12 cellular contexts compared by ENCODE assay signal in genomic region chr2:232419245-232420072, GRCh38. TPM values are rescaled to one million over a fixed set of nuclear protein-coding genes. Genes with fewer than 3 reads are reported as not detected.
A peak's percentile ranks its signal among the peaks of the same experiment; 100 is the strongest.
DNase-seq lines count a peak whose midpoint lies in the region; ATAC-seq and TF ChIP-seq lines count a peak whose summit lies in the region.
"Had no signal": no experiment of that assay in that cellular context is flagged by ENCODE, and none has a peak within 500 bp of the region (broad histone marks: within the 10 kb centered on the region; RNA-seq: fewer than 3 reads in every experiment).

No MANE protein-coding gene starts in this region.

- no peaks in the 10 kb centered on the region for H3K9me3 ChIP-seq in NT2/D1 (ENCODE audit: insufficient read depth, low read length)

- H3K9me3 Mint-ChIP-seq in Calu3 (ENCODE audit: low read depth, unreplicated experiment) (peaks cover 7% of the 10 kb centered on the region), glutamatergic neuron (ENCODE audit: unreplicated experiment) (peaks cover 5% of the 10 kb centered on the region)
- H3K9me3 Mint-ChIP-seq: activated B cell treated with CpG ODN at 0.5 μM for 24 hours had no signal

- peaks cover 7% of the 10 kb centered on the region for H3K36me3 Mint-ChIP-seq in Calu3 (ENCODE audit: insufficient read depth, unreplicated experiment)
- H3K36me3 Mint-ChIP-seq in glutamatergic neuron (ENCODE audit: unreplicated experiment), result peaks cover 6% of the 10 kb centered on the region

- intact Hi-C loops in Calu3 (cut with micrococcal nuclease; ENCODE audit: unreplicated experiment), result no loop called here

- no TSS peak for BruUV-seq in Calu3 (replicated peaks; lab: Mats Ljungman, UMichigan)

- peak overlapping the region; percentile 93 for H3K4me3 ChIP-seq in NT2/D1 (ENCODE audit: insufficient read length, low read depth)
- H3K4me3 ChIP-seq in rectal smooth muscle tissue (ENCODE audit: low read length), result peak overlapping the region; percentile 29

- DNase-seq in Calu3 (no peak), NT2/D1 (ENCODE audit: low read depth, low spot score) (no peak), glutamatergic neuron (no peak), NCI-H1436 treated with DMSO at 0.1 percent for 48 hours (lab: John Stamatoyannopoulos, UW) (no peak)
- DNase-seq in stimulated activated naive CD4-positive, alpha-beta T cell (lab: John Stamatoyannopoulos, UW), result no peak
- DNase-seq: activated B cell treated with CpG ODN at 0.5 μM for 24 hours, cerebellar nuclear complex, NCI-H774 had no signal

- peak overlapping the region; percentile 79 for H3K4me3 Mint-ChIP-seq in Calu3 (ENCODE audit: low read depth, unreplicated experiment)
- peak overlapping the region; percentile 82 for H3K4me3 Mint-ChIP-seq in glutamatergic neuron (ENCODE audit: unreplicated experiment)

- TF ChIP-seq CTCF in Calu3 (IDR thresholded peaks at IDR 0.05; ENCODE audit: unreplicated experiment) (no peak), glutamatergic neuron (IDR thresholded peaks at IDR 0.05; ENCODE audit: partially characterized antibody, unreplicated experiment) (no peak)

- ATAC-seq in GM21717 (IDR thresholded peaks at IDR 0.05; ENCODE audit: unreplicated experiment), result no peak
- no peak for ATAC-seq in HG03025 (IDR thresholded peaks at IDR 0.05; ENCODE audit: low FRiP score, unreplicated experiment)

- H3K36me3 ChIP-seq in NT2/D1 (ENCODE audit: insufficient read depth, insufficient read length, low read length) (peaks cover 12% of the 10 kb centered on the region), rectal smooth muscle tissue (ENCODE audit: control insufficient read depth, insufficient read depth, low read length) (no peaks in the 10 kb centered on the region)

- H3K9ac ChIP-seq in NT2/D1 (ENCODE audit: insufficient read length, low read depth) (peak overlapping the region; percentile 99), rectal smooth muscle tissue (ENCODE audit: low read length) (no peak overlapping the region)

- CTCF ChIA-PET in Calu3 (lab: Charles Lee), result interaction anchor here (0.6 kb wide), 1 partner anchor 736 kb away, joined by 6 read pairs; no protein-coding TSS in a partner anchor

- H3K4me1 Mint-ChIP-seq in Calu3 (ENCODE audit: low read depth, unreplicated experiment), result peaks cover 32% of the 10 kb centered on the region
- H3K4me1 Mint-ChIP-seq in glutamatergic neuron (ENCODE audit: low read depth, unreplicated experiment), result peaks cover 2% of the 10 kb centered on the region

- no peak overlapping the region for H3K27ac ChIP-seq in rectal smooth muscle tissue (ENCODE audit: low read depth, low read length)

- H3K4me1 ChIP-seq in NT2/D1 (ENCODE audit: insufficient read depth, insufficient read length), result peaks cover 34% of the 10 kb centered on the region
- no peaks in the 10 kb centered on the region for H3K4me1 ChIP-seq in rectal smooth muscle tissue (ENCODE audit: control insufficient read depth, insufficient read depth, low read length)

- peaks cover 48% of the 10 kb centered on the region for H3K27me3 Mint-ChIP-seq in Calu3 (ENCODE audit: unreplicated experiment)
- H3K27me3 Mint-ChIP-seq in glutamatergic neuron (ENCODE audit: unreplicated experiment), result peaks cover 18% of the 10 kb centered on the region

- no peak overlapping the region for H3K27ac Mint-ChIP-seq in Calu3 (ENCODE audit: unreplicated experiment)
- H3K27ac Mint-ChIP-seq in glutamatergic neuron (ENCODE audit: unreplicated experiment), result no peak overlapping the region
- H3K27ac Mint-ChIP-seq: activated B cell treated with CpG ODN at 0.5 μM for 24 hours had no signal

- H3K27me3 ChIP-seq in NT2/D1 (ENCODE audit: insufficient read depth, insufficient read length), result peaks cover 31% of the 10 kb centered on the region
- peaks cover 34% of the 10 kb centered on the region for H3K27me3 ChIP-seq in rectal smooth muscle tissue (ENCODE audit: control insufficient read depth, insufficient read depth, low read length)

RNA-seq across cellular contexts. Expression of gene ALPG, which starts 12.8 kb away (rescaled TPM):
- not detected in 2 replicates for total RNA-seq in Calu3 (2022)
- total RNA-seq in glutamatergic neuron (ENCODE audit: unreplicated experiment), result 2.4 TPM
- total RNA-seq: activated B cell treated with CpG ODN at 0.5 μM for 24 hours, lung microvascular endothelial cell had no signal

RNA-seq across cellular contexts. Expression of gene ALPI, which starts 36.5 kb away (rescaled TPM):
- total RNA-seq in Calu3 (2022) (not detected in 2 replicates), glutamatergic neuron (ENCODE audit: unreplicated experiment) (not detected)
- total RNA-seq: activated B cell treated with CpG ODN at 0.5 μM for 24 hours, lung microvascular endothelial cell had no signal

RNA-seq across cellular contexts. Expression of gene ALPP, which starts 40.9 kb away (rescaled TPM):
- total RNA-seq in Calu3 (2022) (not detected in 2 replicates), glutamatergic neuron (ENCODE audit: unreplicated experiment) (0.34 TPM)
- total RNA-seq: lung microvascular endothelial cell had no signal
